10 cellular contexts compared by ENCODE assay signal in genomic region chr15:78035319-78035718, GRCh38. TPM values are rescaled to one million over a fixed set of nuclear protein-coding genes. Genes with fewer than 3 reads are reported as not detected.
DNase-seq lines count a peak whose midpoint lies in the region; ATAC-seq, FAIRE-seq and TF ChIP-seq lines count a peak whose summit lies in the region.
"Had no signal": no experiment of that assay in that cellular context is flagged by ENCODE, and none has a peak within 500 bp of the region (broad histone marks: within the 10 kb centered on the region; RNA-seq: fewer than 3 reads in every experiment).

No MANE protein-coding gene starts in this region.

- peaks cover 98% of the 10 kb centered on the region for H3K4me1 ChIP-seq in CD4-positive, alpha-beta memory T cell (ENCODE audit: insufficient read depth, low read length)

- H3K4me3 ChIP-seq in CD4-positive, alpha-beta memory T cell (ENCODE audit: low read length in 2 of 2) = peak overlapping the region in 1 of 2 donors; percentile 37
- peak overlapping the region in 1 of 59 donors; percentile 15 for H3K4me3 ChIP-seq in dorsolateral prefrontal cortex

- H3K9me3 Mint-ChIP-seq in CD4-positive, alpha-beta memory T cell = no peaks in the 10 kb centered on the region
- H3K9me3 Mint-ChIP-seq in T-helper 2 cell treated with Interferon-gamma antibody and Interleukin-4, amounts not matched to agents 5 μg/mL and 100 μg/mL, for 36 hours = no peaks in the 10 kb centered on the region

- peaks cover 73 to 92% (median 84%) of the 10 kb centered on the region in 4 donors for H3K4me1 Mint-ChIP-seq in CD4-positive, alpha-beta memory T cell
- peaks cover 81% of the 10 kb centered on the region for H3K4me1 Mint-ChIP-seq in T-helper 2 cell treated with Interferon-gamma antibody and Interleukin-4, amounts not matched to agents 5 μg/mL and 100 μg/mL, for 36 hours (ENCODE audit: low read depth)

- no peaks in the 10 kb centered on the region for H3K9me3 ChIP-seq in CD4-positive, alpha-beta memory T cell (ENCODE audit: control insufficient read depth in 1 of 2, low read length in 2 of 2)

- H3K27ac Mint-ChIP-seq in CD4-positive, alpha-beta memory T cell = peak overlapping the region; percentile 88 to 97 (median 95)
- peak overlapping the region; percentile 72 for H3K27ac Mint-ChIP-seq in T-helper 2 cell treated with Interferon-gamma antibody and Interleukin-4, amounts not matched to agents 5 μg/mL and 100 μg/mL, for 36 hours

- peak overlapping the region; percentile 69 for H3K27ac ChIP-seq in CD4-positive, alpha-beta memory T cell (ENCODE audit: low read depth, low read length)
- peak overlapping the region in 37 of 59 donors; percentile 5 to 77 (median 46) for H3K27ac ChIP-seq in dorsolateral prefrontal cortex

- in situ Hi-C loops in GM13976 (cut with MboI; ENCODE audit: low sequenced_read_pairs, unreplicated experiment) = no loop called here

- intact Hi-C loops in CD4-positive, alpha-beta memory T cell (cut with micrococcal nuclease) = loop anchor here (2.0 kb wide), 3 partner anchors 17 to 73 kb away; no protein-coding TSS in a partner anchor
- intact Hi-C loops in dorsolateral prefrontal cortex (cut with DNase I) = no loop called here

- H3K36me3 Mint-ChIP-seq in CD4-positive, alpha-beta memory T cell = peaks cover 11 to 26% of the 10 kb centered on the region in 2 donors
- H3K36me3 Mint-ChIP-seq in T-helper 2 cell treated with Interferon-gamma antibody and Interleukin-4, amounts not matched to agents 5 μg/mL and 100 μg/mL, for 36 hours (ENCODE audit: low read depth) = peaks cover 64% of the 10 kb centered on the region

- TF ChIP-seq CTCF in dorsolateral prefrontal cortex (IDR thresholded peaks at IDR 0.05 in 54 of 56, conservative IDR thresholded peaks at IDR 0.05 in 2 of 56; ENCODE audit: low read depth in 1 of 56, partially characterized antibody in 56 of 56) (no peak), omental fat pad (IDR thresholded peaks at IDR 0.05) (no peak), GM13976 (IDR thresholded peaks at IDR 0.05; ENCODE audit: borderline replicate concordance, control extremely low read depth, extremely low read depth, insufficient read depth, missing control alignments) (no peak)

- no peaks in the 10 kb centered on the region for H3K27me3 Mint-ChIP-seq in CD4-positive, alpha-beta memory T cell
- no peaks in the 10 kb centered on the region for H3K27me3 Mint-ChIP-seq in T-helper 2 cell treated with Interferon-gamma antibody and Interleukin-4, amounts not matched to agents 5 μg/mL and 100 μg/mL, for 36 hours (ENCODE audit: low read depth)

- no peaks in the 10 kb centered on the region for H3K27me3 ChIP-seq in CD4-positive, alpha-beta memory T cell (ENCODE audit: insufficient read depth, low read length)
- no peaks in the 10 kb centered on the region for H3K27me3 ChIP-seq in dorsolateral prefrontal cortex

- TF ChIP-seq POLR2A in H54 (IDR thresholded peaks at IDR 0.05; ENCODE audit: low read depth, low read length) = no peak

- FAIRE-seq in H54 (lab: Jason Lieb, UNC) = no peak

- POLR2A ChIA-PET in CD4-positive, alpha-beta memory T cell (lab: Charles Lee; ENCODE audit: partially characterized antibody) = interaction anchor here (0.8 to 32.5 kb wide), 11 partner anchors 8 to 73 kb away, joined by 4 to 984 read pairs (median 10); partner anchors contain the start of gene TBC1D2B

- ATAC-seq in omental fat pad (ENCODE audit: low FRiP score) (peak; percentile 63), HG03095 (IDR thresholded peaks at IDR 0.05; ENCODE audit: unreplicated experiment) (no peak)

- H3K4me3 Mint-ChIP-seq in CD4-positive, alpha-beta memory T cell = peak overlapping the region in 7 of 8 donors; percentile 59 to 78 (median 71)
- peak overlapping the region; percentile 66 for H3K4me3 Mint-ChIP-seq in T-helper 2 cell treated with Interferon-gamma antibody and Interleukin-4, amounts not matched to agents 5 μg/mL and 100 μg/mL, for 36 hours

- no peaks in the 10 kb centered on the region for H3K36me3 ChIP-seq in CD4-positive, alpha-beta memory T cell (ENCODE audit: insufficient read depth, low read length)

- CTCF ChIA-PET in CD4-positive, alpha-beta memory T cell (lab: Charles Lee; ENCODE audit: partially characterized antibody) = interaction anchor here (0.6 to 5.1 kb wide), 14 partner anchors 9 to 95 kb away, joined by 3 to 45 read pairs (median 11); no protein-coding TSS in a partner anchor

- DNase-seq in CD4-positive, alpha-beta memory T cell = peak in 2 of 5 donors; percentile 35 to 84
- DNase-seq in T-helper 2 cell treated with Interferon-gamma antibody and Interleukin-4, amounts not matched to agents 5 μg/mL and 100 μg/mL, for 36 hours (ENCODE audit: low spot score) = no peak
- DNase-seq in dorsolateral prefrontal cortex = no peak
- DNase-seq in omental fat pad (ENCODE audit: low spot score) = no peak
- DNase-seq in GM13976 (ENCODE audit: low spot score) = no peak
- DNase-seq in NCI-H146 treated with DMSO at 0.1 percent for 48 hours (lab: John Stamatoyannopoulos, UW; ENCODE audit: unreplicated experiment) = no peak
- DNase-seq in H54 (ENCODE audit: insufficient read length, low spot score) = no peak

RNA-seq across cellular contexts. Expression of gene TBC1D2B, which starts 42.2 kb away (rescaled TPM):
- 100 to 1,000 TPM in 1 of 2 experiments, 10 to 100 TPM in 1; 98.1 to 114 TPM for total RNA-seq in CD4-positive, alpha-beta memory T cell
- polyA plus RNA-seq in CD4-positive, alpha-beta memory T cell = 10 to 100 TPM in 1 of 2 donors, 1 to 10 TPM in 1; 5.6 to 35.4 TPM
- total RNA-seq in dorsolateral prefrontal cortex (10 to 100 TPM; 18.5 to 62.5 (median 37.5) TPM), omental fat pad (100 to 1,000 TPM in 2 of 4 donors, 10 to 100 TPM in 2; 50.3 to 134 (median 95.5) TPM)

RNA-seq across cellular contexts. Expression of gene SH2D7, which starts 57.0 kb away (rescaled TPM):
- total RNA-seq in CD4-positive, alpha-beta memory T cell = not detected
- not detected for polyA plus RNA-seq in CD4-positive, alpha-beta memory T cell
- not detected for total RNA-seq in dorsolateral prefrontal cortex
- not detected for total RNA-seq in omental fat pad
- total RNA-seq: G401, kidney epithelial cell had no signal
